Comparison of ENCODE assay signal across 14 cellular contexts in genomic region chr6:158589371-158589770, GRCh38. TPM values are rescaled to one million over a fixed set of nuclear protein-coding genes. Genes with fewer than 3 reads are reported as not detected.
DNase-seq lines count a peak whose midpoint lies in the region; ATAC-seq and TF ChIP-seq lines count a peak whose summit lies in the region.
"Had no signal": no experiment of that assay in that cellular context is flagged by ENCODE, and none has a peak within 500 bp of the region (broad histone marks: within the 10 kb centered on the region; RNA-seq: fewer than 3 reads in every experiment).

No MANE protein-coding gene starts in this region.

- no peak for TF ChIP-seq CTCF in testis (IDR thresholded peaks at IDR 0.05)

- H3K9me3 ChIP-seq in testis = no peaks in the 10 kb centered on the region

- no peaks in the 10 kb centered on the region for H3K27me3 Mint-ChIP-seq in naive thymus-derived CD8-positive, alpha-beta T cell
- H3K27me3 Mint-ChIP-seq: CD4-positive, CD25-positive, alpha-beta regulatory T cell had no signal

- no peak overlapping the region for H3K4me3 Mint-ChIP-seq in naive thymus-derived CD8-positive, alpha-beta T cell
- H3K4me3 Mint-ChIP-seq: CD4-positive, CD25-positive, alpha-beta regulatory T cell; HFFc6 had no signal

- peaks cover 12 to 95% (median 42%) of the 10 kb centered on the region in 3 donors for H3K36me3 Mint-ChIP-seq in naive thymus-derived CD8-positive, alpha-beta T cell

- H3K4me3 ChIP-seq in testis = no peak overlapping the region

- WGBS in testis, 2 donors = 88 to 89% methylated on average over 8 of the region's 8 CpGs

- DNase-seq in DMS 273 (lab: John Stamatoyannopoulos, UW; ENCODE audit: unreplicated experiment) (peak; percentile 46), DMS 273 treated with DMSO at 0.1 percent for 48 hours (lab: John Stamatoyannopoulos, UW) (no peak), NCI-H2171 treated with DMSO at 0.1 percent for 48 hours (lab: John Stamatoyannopoulos, UW) (peak; percentile 79), cerebellar cortex (ENCODE audit: low spot score) (peak; percentile 84), superior temporal gyrus (ENCODE audit: extremely low spot score) (peak; percentile 48), kidney tubule cell (ENCODE audit: low spot score) (no peak), testis (no peak)
- no peak for DNase-seq in naive thymus-derived CD8-positive, alpha-beta T cell
- DNase-seq: CD4-positive, CD25-positive, alpha-beta regulatory T cell; DMS79; HCEC 1CT; HFFc6 had no signal

- H3K27ac ChIP-seq in testis = no peak overlapping the region
- H3K27ac ChIP-seq: 22Rv1 had no signal

- ATAC-seq in naive thymus-derived CD8-positive, alpha-beta T cell = no peak
- ATAC-seq: HepG2 had no signal

- peaks cover 10% of the 10 kb centered on the region for H3K4me1 ChIP-seq in testis

- POLR2A ChIA-PET in naive thymus-derived CD8-positive, alpha-beta T cell (lab: Charles Lee) = no interaction called here

- H3K27ac Mint-ChIP-seq in naive thymus-derived CD8-positive, alpha-beta T cell = peak overlapping the region in 1 of 10 donors; percentile 50
- H3K27ac Mint-ChIP-seq: HFFc6 had no signal

- H3K4me1 Mint-ChIP-seq in naive thymus-derived CD8-positive, alpha-beta T cell = no peaks in the 10 kb centered on the region

- H3K27me3 ChIP-seq in testis = no peaks in the 10 kb centered on the region

- TF ChIP-seq POLR2A in testis (IDR thresholded peaks at IDR 0.05) = no peak

- no peaks in the 10 kb centered on the region for H3K36me3 ChIP-seq in testis (ENCODE audit: low read depth, missing control alignments)

- intact Hi-C loops in testis (cut with DNase I; ENCODE audit: low total_unique reads) = no loop called here

- no peaks in the 10 kb centered on the region for H3K9me3 Mint-ChIP-seq in naive thymus-derived CD8-positive, alpha-beta T cell

RNA-seq across cellular contexts. Expression of gene TMEM181, which starts 29.5 kb away (rescaled TPM):
- total RNA-seq in naive thymus-derived CD8-positive, alpha-beta T cell = 10 to 100 TPM; 16.6 to 16.9 TPM
- 1 to 10 TPM; 3.9 to 4.6 (median 4.2) TPM for polyA plus RNA-seq in naive thymus-derived CD8-positive, alpha-beta T cell
- total RNA-seq in testis = 10 to 100 TPM; 74.6 to 81.0 TPM
- 41.4 TPM for polyA plus RNA-seq in testis (ENCODE audit: insufficient read depth, low read depth, low replicate concordance)

RNA-seq across cellular contexts. Expression of gene DYNLT1, which starts 55.2 kb away (rescaled TPM):
- 10 to 100 TPM; 54.4 to 54.7 TPM for total RNA-seq in naive thymus-derived CD8-positive, alpha-beta T cell
- polyA plus RNA-seq in naive thymus-derived CD8-positive, alpha-beta T cell = 10 to 100 TPM; 63.3 to 78.6 (median 63.7) TPM
- total RNA-seq in testis = 100 to 1,000 TPM; 165 to 200 TPM
- 319 TPM for polyA plus RNA-seq in testis (ENCODE audit: insufficient read depth, low read depth, low replicate concordance)

Comparison
In these comparisons a context has a peak if more than half of its experiments do, and no peak if none do; other contexts are left out.
1. DNase-seq: peak in DMS 273 (single experiment), NCI-H2171 treated with DMSO at 0.1 percent for 48 hours (single experiment), cerebellar cortex (single experiment) and superior temporal gyrus (single experiment); none in DMS 273 treated with DMSO at 0.1 percent for 48 hours (single experiment), naive thymus-derived CD8-positive, alpha-beta T cell (0 of 10), kidney tubule cell (single experiment) and testis (single experiment).
2. RNA of gene TMEM181, which starts 29.5 kb away (total RNA-seq): 74.6 to 81.0 TPM in testis; 16.6 to 16.9 TPM in naive thymus-derived CD8-positive, alpha-beta T cell; every median in the first group is over 4 times any median in the second.